8 cellular contexts compared by ENCODE assay signal in genomic region chr9:137201205-137201868, GRCh38. TPM values are rescaled to one million over a fixed set of nuclear protein-coding genes. Genes with fewer than 3 reads are reported as not detected.
DNase-seq lines count a peak whose midpoint lies in the region; ATAC-seq and TF ChIP-seq lines count a peak whose summit lies in the region.

No MANE protein-coding gene starts in this region.

- H3K36me3 Mint-ChIP-seq in brain = no peaks in the 10 kb centered on the region

- peak overlapping the region; percentile 73 to 75 for H3K27ac ChIP-seq in right atrium auricular region

- peak overlapping the region; percentile 83 to 88 (median 85) for H3K4me3 Mint-ChIP-seq in brain

- ATAC-seq in left ventricle myocardium superior = no peak
- no peak for ATAC-seq in GM18873 (IDR thresholded peaks at IDR 0.05; ENCODE audit: low FRiP score, unreplicated experiment)

- H3K4me1 ChIP-seq in right atrium auricular region (peaks cover 0 to 83% of the 10 kb centered on the region in 2 donors), mononuclear cell (ENCODE audit: insufficient read depth, low read length) (peaks cover 50% of the 10 kb centered on the region)

- DNase-seq in right atrium auricular region (ENCODE audit: low spot score) (no peak), left ventricle myocardium superior (no peak), SHP77 (lab: John Stamatoyannopoulos, UW) (no peak), retina (no peak)
- no peak for DNase-seq in stimulated activated CD4-positive, alpha-beta T cell treated with anti-CD3 and anti-CD28 coated beads, Interleukin-1b, Interleukin-23, amount 100 ng/mL, for 48 hours

- peak overlapping the region; percentile 56 to 71 for H3K4me3 ChIP-seq in right atrium auricular region
- peak overlapping the region; percentile 57 for H3K4me3 ChIP-seq in mononuclear cell (ENCODE audit: low read length)

- intact Hi-C loops in left ventricle myocardium superior (cut with micrococcal nuclease) = no loop called here

- peaks cover 0 to under 1% (median 0%) of the 10 kb centered on the region in 5 experiments for H3K9me3 Mint-ChIP-seq in brain

- no peaks in the 10 kb centered on the region for H3K9me3 ChIP-seq in right atrium auricular region
- no peaks in the 10 kb centered on the region for H3K9me3 ChIP-seq in mononuclear cell (ENCODE audit: low read depth, low read length)

- no peaks in the 10 kb centered on the region for H3K36me3 ChIP-seq in right atrium auricular region

- H3K27me3 ChIP-seq in right atrium auricular region = no peaks in the 10 kb centered on the region
- no peaks in the 10 kb centered on the region for H3K27me3 ChIP-seq in mononuclear cell (ENCODE audit: insufficient read depth, low read length)

- peak overlapping the region in 4 of 5 experiments; percentile 48 to 89 (median 72) for H3K27ac Mint-ChIP-seq in brain

- no peak for TF ChIP-seq CTCF in right atrium auricular region (IDR thresholded peaks at IDR 0.05)
- no peak for TF ChIP-seq CTCF in brain (conservative IDR thresholded peaks at IDR 0.05)

- H3K4me1 Mint-ChIP-seq in brain = peaks cover 68% of the 10 kb centered on the region

- peaks cover 6% of the 10 kb centered on the region for H3K27me3 Mint-ChIP-seq in brain

RNA-seq across cellular contexts. Expression of gene TPRN, which starts 0.8 kb away (rescaled TPM):
- total RNA-seq in right atrium auricular region (1 to 10 TPM; 6.4 to 6.8 TPM), left ventricle myocardium superior (21.7 TPM), mononuclear cell (2.4 TPM)
- 72.3 TPM for polyA plus RNA-seq in brain (ENCODE audit: insufficient read depth, low read depth, low replicate concordance)

RNA-seq across cellular contexts. Expression of gene TMEM203, which starts 4.1 kb away (rescaled TPM):
- total RNA-seq in right atrium auricular region = 10 to 100 TPM; 31.4 to 33.9 TPM
- total RNA-seq in left ventricle myocardium superior = 43.3 TPM
- polyA plus RNA-seq in brain (ENCODE audit: insufficient read depth, low read depth, low replicate concordance) = 55.2 TPM
- 21.1 TPM for total RNA-seq in mononuclear cell

RNA-seq across cellular contexts. Expression of gene NDOR1, which starts 4.2 kb away (rescaled TPM):
- total RNA-seq in right atrium auricular region = 1 to 10 TPM; 6.6 TPM
- 5.7 TPM for total RNA-seq in left ventricle myocardium superior
- polyA plus RNA-seq in brain (ENCODE audit: insufficient read depth, low read depth, low replicate concordance) = 20.7 TPM
- 9.2 TPM for total RNA-seq in mononuclear cell

RNA-seq across cellular contexts. Expression of gene SSNA1, which starts 12.9 kb away (rescaled TPM):
- total RNA-seq in right atrium auricular region (10 to 100 TPM; 67.1 to 72.0 TPM), left ventricle myocardium superior (77.7 TPM), mononuclear cell (38.2 TPM)
- polyA plus RNA-seq in brain (ENCODE audit: insufficient read depth, low read depth, low replicate concordance) = 173 TPM

RNA-seq across cellular contexts. Expression of gene ANAPC2, which starts 13.0 kb away (rescaled TPM):
- total RNA-seq in right atrium auricular region (10 to 100 TPM; 10.8 to 12.1 TPM), left ventricle myocardium superior (38.2 TPM), mononuclear cell (36.7 TPM)
- 36.9 TPM for polyA plus RNA-seq in brain (ENCODE audit: insufficient read depth, low read depth, low replicate concordance)
